ENCODE assay signal across 13 cellular contexts in the genomic region with DNA sequence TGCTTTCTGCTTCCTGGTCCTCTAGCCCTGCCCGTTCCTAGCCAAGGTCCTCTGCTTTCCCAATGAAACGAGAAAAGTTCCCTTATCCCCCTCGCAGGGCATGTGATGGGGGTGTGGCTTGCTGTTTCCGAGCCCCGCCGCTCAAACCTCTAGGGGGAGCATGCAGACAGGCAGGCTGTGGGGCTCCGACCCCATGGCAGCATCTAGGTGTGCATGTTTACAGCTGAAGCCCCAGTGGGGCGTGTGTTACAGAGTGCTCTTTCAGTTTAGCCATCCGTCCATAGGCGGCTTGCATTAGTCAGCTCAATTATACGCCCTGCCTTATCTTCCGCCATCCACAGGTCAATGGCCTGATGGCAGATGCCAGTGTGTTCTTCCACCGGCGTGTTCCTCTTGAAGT.
DNase-seq lines count a peak whose midpoint lies in the region; ATAC-seq and TF ChIP-seq lines count a peak whose summit lies in the region.
"Had no signal": no experiment of that assay in that cellular context is flagged by ENCODE, and none has a peak within 500 bp of the region (broad histone marks: within the 10 kb centered on the region; RNA-seq: fewer than 3 reads in every experiment).

No MANE protein-coding gene starts in this region.

- DNase-seq in stimulated activated naive CD8-positive, alpha-beta T cell treated with anti-CD3 and anti-CD28 coated beads, Interleukin-15, amount 100 ng/mL, for 72 hours, result no peak
- no peak for DNase-seq in stimulated activated naive CD8-positive, alpha-beta T cell treated with anti-CD3 and anti-CD28 coated beads, Interleukin-15, Interleukin-2, amounts not matched to agents 100 U/mL and 50 U/mL, for 24 hours
- DNase-seq in RPMI8226 (peak; percentile 8), fibroblast of mammary gland (ENCODE audit: low read depth) (no peak), GF-D8 (lab: John Stamatoyannopoulos, UW) (no peak), COR-L47 (lab: John Stamatoyannopoulos, UW) (no peak), kidney tubule cell (ENCODE audit: low spot score) (no peak), NOMO-1 treated with dmso at 0.1 percent for 144 hours (lab: John Stamatoyannopoulos, UW; ENCODE audit: unreplicated experiment) (no peak)
- DNase-seq: NCI-H146, right cardiac atrium, stomach had no signal

- TF ChIP-seq CTCF in fibroblast of mammary gland (conservative IDR thresholded peaks at IDR 0.05; ENCODE audit: control insufficient read depth, insufficient read depth, low read depth, low read length), result peak; percentile 8

- H3K4me3 ChIP-seq in fibroblast of mammary gland (ENCODE audit: control insufficient read depth, low read depth, low read length), result no peak overlapping the region
- H3K4me3 ChIP-seq: coronary artery, stomach had no signal

- H3K4me3 Mint-ChIP-seq in stimulated activated naive CD8-positive, alpha-beta T cell treated with anti-CD3 and anti-CD28 coated beads, Interleukin-15, amount 100 ng/mL, for 72 hours, result no peak overlapping the region
- H3K4me3 Mint-ChIP-seq: T-helper 2 cell treated with Interferon-gamma antibody and Interleukin-4, amounts not matched to agents 5 μg/mL and 100 μg/mL, for 36 hours had no signal

- ATAC-seq in stimulated activated naive CD8-positive, alpha-beta T cell treated with anti-CD3 and anti-CD28 coated beads, Interleukin-15, amount 100 ng/mL, for 72 hours, result peak; percentile 35
- no peak for ATAC-seq in stimulated activated naive CD8-positive, alpha-beta T cell treated with anti-CD3 and anti-CD28 coated beads, Interleukin-15, Interleukin-2, amounts not matched to agents 100 U/mL and 50 U/mL, for 24 hours
- ATAC-seq: right cardiac atrium had no signal

- H3K4me1 Mint-ChIP-seq in stimulated activated naive CD8-positive, alpha-beta T cell treated with anti-CD3 and anti-CD28 coated beads, Interleukin-15, amount 100 ng/mL, for 72 hours, result no peaks in the 10 kb centered on the region

- no peaks in the 10 kb centered on the region for H3K9me3 Mint-ChIP-seq in stimulated activated naive CD8-positive, alpha-beta T cell treated with anti-CD3 and anti-CD28 coated beads, Interleukin-15, amount 100 ng/mL, for 72 hours
- H3K9me3 Mint-ChIP-seq: T-helper 2 cell treated with Interferon-gamma antibody and Interleukin-4, amounts not matched to agents 5 μg/mL and 100 μg/mL, for 36 hours had no signal

- no peak overlapping the region for H3K27ac Mint-ChIP-seq in stimulated activated naive CD8-positive, alpha-beta T cell treated with anti-CD3 and anti-CD28 coated beads, Interleukin-15, amount 100 ng/mL, for 72 hours
- H3K27ac Mint-ChIP-seq: T-helper 2 cell treated with Interferon-gamma antibody and Interleukin-4, amounts not matched to agents 5 μg/mL and 100 μg/mL, for 36 hours had no signal

- peaks cover 19% of the 10 kb centered on the region for H3K27me3 Mint-ChIP-seq in stimulated activated naive CD8-positive, alpha-beta T cell treated with anti-CD3 and anti-CD28 coated beads, Interleukin-15, amount 100 ng/mL, for 72 hours
